In genomic region chr3:78927787-78928186, GRCh38 we compare ENCODE assay signal across 20 cellular contexts.
DNase-seq lines count a peak whose midpoint lies in the region; ATAC-seq, FAIRE-seq and TF ChIP-seq lines count a peak whose summit lies in the region.
"Had no signal": no experiment of that assay in that cellular context is flagged by ENCODE, and none has a peak within 500 bp of the region (broad histone marks: within the 10 kb centered on the region; RNA-seq: fewer than 3 reads in every experiment).

No MANE protein-coding gene starts in this region.

- H3K27me3 ChIP-seq in HepG2 (ENCODE audit: control insufficient read depth in 1 of 2, insufficient read depth in 2 of 2, low read length in 2 of 2) (no peaks in the 10 kb centered on the region), right lobe of liver (no peaks in the 10 kb centered on the region)
- H3K27me3 ChIP-seq: BE2C, BLaER1 had no signal

- no peak for TF ChIP-seq RAD21 in HepG2 (CRISPR knock-in tag; IDR thresholded peaks at IDR 0.05)

- H3K9me3 ChIP-seq in HepG2 (ENCODE audit: low read length) (no peaks in the 10 kb centered on the region), right lobe of liver (no peaks in the 10 kb centered on the region)
- H3K9me3 ChIP-seq: BE2C had no signal

- peaks cover 59% of the 10 kb centered on the region for H3K79me2 ChIP-seq in HepG2 (ENCODE audit: insufficient read depth, low read length)

- H3K36me3 ChIP-seq in HepG2 (replicated peaks in 1 of 2; ENCODE audit: control insufficient read depth in 1 of 2, insufficient read depth in 2 of 2, low read length in 2 of 2), result peaks cover 0 to 3% of the 10 kb centered on the region in 2 experiments; a peak in 1 of 5 replicates
- H3K36me3 ChIP-seq in right lobe of liver, result no peaks in the 10 kb centered on the region
- H3K36me3 ChIP-seq: BE2C had no signal

- no peak overlapping the region for H3K9ac ChIP-seq in HepG2 (ENCODE audit: insufficient read depth, low read depth, low read length)
- H3K9ac ChIP-seq: BLaER1 had no signal

- H3K36me3 Mint-ChIP-seq in glutamatergic neuron (ENCODE audit: unreplicated experiment), result no peaks in the 10 kb centered on the region
- H3K36me3 Mint-ChIP-seq: CD14-positive monocyte; CD4-positive, alpha-beta memory T cell; CD4-positive, CD25-positive, alpha-beta regulatory T cell; CD8-positive, alpha-beta memory T cell had no signal

- no TSS peak for BruUV-seq in HepG2 (replicated peaks; lab: Mats Ljungman, UMichigan)

- no peak for DNase-seq in HepG2 (ENCODE audit: low spot score)
- no peak for DNase-seq in right lobe of liver
- no peak for DNase-seq in glutamatergic neuron
- DNase-seq in amygdala (lab: John Stamatoyannopoulos, UW), result no peak
- DNase-seq in cerebellar cortex (ENCODE audit: low spot score), result no peak
- DNase-seq: 8988T; ACHN; BE2C; C1 segment of cervical spinal cord; CD4-positive, alpha-beta memory T cell; CD4-positive, CD25-positive, alpha-beta regulatory T cell; CD8-positive, alpha-beta memory T cell; COR-L47; DMS79 treated with DMSO at 0.1 percent for 48 hours; GF-D8 had no signal

- no peak overlapping the region for H3K27ac ChIP-seq in HepG2 (ENCODE audit: extremely low read length, insufficient read depth, low read length)
- H3K27ac ChIP-seq in right lobe of liver, result no peak overlapping the region
- H3K27ac ChIP-seq: BLaER1 had no signal

- ATAC-seq in HepG2 (no peak), right lobe of liver (no peak)

- peaks cover 11% of the 10 kb centered on the region for H3K9me3 Mint-ChIP-seq in glutamatergic neuron (ENCODE audit: unreplicated experiment)

- intact Hi-C loops in HepG2 (cut with micrococcal nuclease; ENCODE audit: unreplicated experiment), result no loop called here
- intact Hi-C loops in right lobe of liver (cut with DNase I), result no loop called here

- peaks cover 53% of the 10 kb centered on the region for H3K4me1 Mint-ChIP-seq in glutamatergic neuron (ENCODE audit: low read depth, unreplicated experiment)
- H3K4me1 Mint-ChIP-seq: CD14-positive monocyte; CD4-positive, alpha-beta memory T cell; CD4-positive, CD25-positive, alpha-beta regulatory T cell; CD8-positive, alpha-beta memory T cell had no signal

- no peak overlapping the region for H3K4me2 ChIP-seq in HepG2 (ENCODE audit: low read depth, low read length)
- H3K4me2 ChIP-seq: BLaER1 had no signal

- H3K4me3 Mint-ChIP-seq in glutamatergic neuron (ENCODE audit: unreplicated experiment), result peak overlapping the region; percentile 30
- H3K4me3 Mint-ChIP-seq: CD14-positive monocyte; CD4-positive, alpha-beta memory T cell; CD4-positive, CD25-positive, alpha-beta regulatory T cell; CD8-positive, alpha-beta memory T cell had no signal

- TF ChIP-seq CTCF in HepG2 (CRISPR knock-in tag; IDR thresholded peaks at IDR 0.05) (no peak), right lobe of liver (IDR thresholded peaks at IDR 0.05) (no peak), glutamatergic neuron (IDR thresholded peaks at IDR 0.05; ENCODE audit: partially characterized antibody, unreplicated experiment) (no peak)

- peak overlapping the region; percentile 89 for H3K27ac Mint-ChIP-seq in glutamatergic neuron (ENCODE audit: unreplicated experiment)
- H3K27ac Mint-ChIP-seq: CD14-positive monocyte; CD4-positive, alpha-beta memory T cell; CD4-positive, CD25-positive, alpha-beta regulatory T cell; CD8-positive, alpha-beta memory T cell had no signal

- in situ Hi-C loops in HepG2 (cut with HindIII; ENCODE audit: extremely low pct_ligation_motif_present, low pct_unique_long_range_greater_than_20kb), result no loop called here

- no peak for TF ChIP-seq POLR2A in HepG2 (IDR thresholded peaks at IDR 0.05; ENCODE audit: insufficient read depth in 1 of 2, low read depth in 2 of 2, low read length in 2 of 2)
- no peak for TF ChIP-seq POLR2A in right lobe of liver (IDR thresholded peaks at IDR 0.05)

- H4K20me1 ChIP-seq in HepG2 (ENCODE audit: insufficient read depth, low read length), result no peaks in the 10 kb centered on the region

- H3K4me3 ChIP-seq in HepG2 (replicated peaks in 1 of 3; ENCODE audit: insufficient read depth in 1 of 3, low read depth in 2 of 3, low read length in 3 of 3), result no peak overlapping the region
- no peak overlapping the region for H3K4me3 ChIP-seq in right lobe of liver
- H3K4me3 ChIP-seq: BLaER1 had no signal

- POLR2A ChIA-PET in HepG2 (lab: Yijun Ruan, JAX), result no interaction called here

- CTCF ChIA-PET in HepG2 (lab: Yijun Ruan, JAX; ENCODE audit: low intra/inter-chr PET ratio, low total read pairs), result no interaction called here

- no peak for TF ChIP-seq EP300 in HepG2 (IDR thresholded peaks at IDR 0.05; ENCODE audit: low read depth in 2 of 2, low read length in 2 of 2)
- TF ChIP-seq EP300 in HepG2 (CRISPR knock-in tag; IDR thresholded peaks at IDR 0.05; ENCODE audit: borderline replicate concordance), result no peak

- H3K4me1 ChIP-seq in HepG2 (ENCODE audit: insufficient read depth, low read length) (no peaks in the 10 kb centered on the region), right lobe of liver (no peaks in the 10 kb centered on the region)
- H3K4me1 ChIP-seq: BLaER1 had no signal

- peaks cover 4% of the 10 kb centered on the region for H3K27me3 Mint-ChIP-seq in glutamatergic neuron (ENCODE audit: unreplicated experiment)
- H3K27me3 Mint-ChIP-seq: CD4-positive, alpha-beta memory T cell; CD4-positive, CD25-positive, alpha-beta regulatory T cell; CD8-positive, alpha-beta memory T cell had no signal

- 100% methylated on average over 1 of the region's 1 CpG for WGBS in HepG2 (ENCODE audit: low lambda C conversion rate)
- WGBS in right lobe of liver (ENCODE audit: insufficient coverage, low coverage, low lambda C conversion rate, missing lambda C conversion rate), result 83% methylated on average over 1 of the region's 1 CpG

- no peak overlapping the region for H2AFZ ChIP-seq in HepG2 (ENCODE audit: low read length)

- FAIRE-seq in HepG2 (lab: Jason Lieb, UNC), result no peak
- FAIRE-seq: G401.6, GM12891, GM19239 had no signal

TF ChIP-seq in HepG2, 621 proteins besides CTCF, POLR2A, EP300 and RAD21:
- TF ChIP-seq ZNF160 (CRISPR knock-in tag; IDR thresholded peaks at IDR 0.05) (no peak), ZNF761 (CRISPR knock-in tag; conservative IDR thresholded peaks at IDR 0.05) (no peak), HDAC6 (IDR thresholded peaks at IDR 0.05; ENCODE audit: low read depth, low read length) (no peak), ZNF570 (CRISPR knock-in tag; IDR thresholded peaks at IDR 0.05; ENCODE audit: borderline replicate concordance) (no peak), ZNF674 (CRISPR knock-in tag; IDR thresholded peaks at IDR 0.05; ENCODE audit: low read depth) (no peak), BORCS8-MEF2B (CRISPR knock-in tag; IDR thresholded peaks at IDR 0.05) (no peak), ZNF720 (CRISPR knock-in tag; IDR thresholded peaks at IDR 0.05) (no peak), ZNF12 (CRISPR knock-in tag; IDR thresholded peaks at IDR 0.05) (peak; percentile 96)
TF ChIP-seq in HepG2: peak in this region for 1.
